In genomic region chr3:184816654-184817053, GRCh38 we compare ENCODE assay signal across 14 cellular contexts.
"Had no signal": no experiment of that assay in that cellular context is flagged by ENCODE, and none has a peak within 500 bp of the region (broad histone marks: within the 10 kb centered on the region; RNA-seq: fewer than 3 reads in every experiment).

No MANE protein-coding gene starts in this region.

- H3K4me3 ChIP-seq: left lung, ovary, thyroid gland, vagina had no signal

- FAIRE-seq: small intestine had no signal

- H3K9me3 ChIP-seq: left lung, ovary, thyroid gland, vagina had no signal

- H3K9me3 Mint-ChIP-seq: activated T-helper 1 cell treated with anti-CD3 and anti-CD28 coated beads, Interleukin-12 subunit alpha, Interleukin-12 subunit beta, Interleukin-2, Interleukin-4 antibody, amounts not matched to agents 30 ng/mL and 10 ng/mL and 1 ng/mL, durations not matched to agents 14 hours and 24 hours and 36 hours; dendritic cell treated with granulocyte-macrophage colony-stimulating factor and Interleukin-4, amounts not matched to agents 40 ng/mL and 50 ng/mL, for 4 days had no signal

- H3K27ac ChIP-seq: foreskin keratinocyte, ovary, thyroid gland, vagina, VCaP had no signal

- H3K4me3 Mint-ChIP-seq: activated T-helper 1 cell treated with anti-CD3 and anti-CD28 coated beads, Interleukin-12 subunit alpha, Interleukin-12 subunit beta, Interleukin-2, Interleukin-4 antibody, amounts not matched to agents 30 ng/mL and 10 ng/mL and 1 ng/mL, durations not matched to agents 14 hours and 24 hours and 36 hours; dendritic cell treated with granulocyte-macrophage colony-stimulating factor and Interleukin-4, amounts not matched to agents 40 ng/mL and 50 ng/mL, for 4 days had no signal

- H3K4me1 ChIP-seq: foreskin keratinocyte had no signal

- DNase-seq: activated CD4-positive, alpha-beta T cell treated with anti-CD3 and anti-CD28 coated beads for 48 hours; activated naive CD4-positive, alpha-beta T cell treated with Interleukin-2 at 50 U/mL for 16 hours; head of caudate nucleus; islet precursor cell; left lung; mesenchymal stem cell; ovary; small intestine; thyroid gland had no signal

- H3K27ac Mint-ChIP-seq: dendritic cell treated with granulocyte-macrophage colony-stimulating factor and Interleukin-4, amounts not matched to agents 40 ng/mL and 50 ng/mL, for 4 days had no signal

- H3K27me3 Mint-ChIP-seq: dendritic cell treated with granulocyte-macrophage colony-stimulating factor and Interleukin-4, amounts not matched to agents 40 ng/mL and 50 ng/mL, for 4 days had no signal

- H3K27me3 ChIP-seq: foreskin keratinocyte, left lung, ovary, thyroid gland, vagina had no signal

- H3K36me3 ChIP-seq: left lung, ovary, thyroid gland, vagina had no signal
